Comparison of ENCODE assay signal across 4 cellular contexts in the genomic region with DNA sequence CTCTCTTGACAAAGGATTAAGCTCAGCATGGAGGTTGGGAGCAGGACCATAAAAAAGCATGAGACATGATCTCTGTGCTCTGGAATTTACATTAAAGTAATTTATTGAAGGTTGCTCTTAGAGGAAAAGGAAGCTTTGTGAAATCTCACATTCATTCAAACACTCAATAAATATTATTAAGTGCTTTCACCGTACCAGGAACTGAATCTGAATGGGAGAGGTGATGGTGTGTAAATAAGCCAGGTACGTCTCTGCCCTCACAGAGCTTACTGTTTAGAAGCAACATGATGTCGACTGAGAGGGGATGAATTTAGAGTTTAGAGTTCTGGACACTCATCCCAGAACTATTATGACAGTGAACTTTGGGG.
"Had no signal": no experiment of that assay in that cellular context is flagged by ENCODE, and none has a peak within 500 bp of the region (broad histone marks: within the 10 kb centered on the region; RNA-seq: fewer than 3 reads in every experiment).

No MANE protein-coding gene starts in this region.

- H3K4me2 ChIP-seq: hepatocyte had no signal

- H3K9me3 ChIP-seq: left lung, right atrium auricular region, tibial nerve had no signal

- H2AFZ ChIP-seq: hepatocyte had no signal

- H3K79me2 ChIP-seq: hepatocyte had no signal

- H3K27me3 ChIP-seq: hepatocyte, left lung, right atrium auricular region, tibial nerve had no signal

- H3K27ac ChIP-seq: hepatocyte, right atrium auricular region had no signal

- H3K4me3 ChIP-seq: hepatocyte, left lung, right atrium auricular region, tibial nerve had no signal
